ENCODE assay signal across 10 cellular contexts in genomic region chr6:131954775-131955107, GRCh38. TPM values are rescaled to one million over a fixed set of nuclear protein-coding genes. Genes with fewer than 3 reads are reported as not detected.
DNase-seq lines count a peak whose midpoint lies in the region; TF ChIP-seq lines count a peak whose summit lies in the region.
"Had no signal": no experiment of that assay in that cellular context is flagged by ENCODE, and none has a peak within 500 bp of the region (broad histone marks: within the 10 kb centered on the region; RNA-seq: fewer than 3 reads in every experiment).

No MANE protein-coding gene starts in this region.

- no peak overlapping the region for H3K56ac ChIP-seq in mesendoderm (ENCODE audit: low read length)

- H2BK15ac ChIP-seq in mesendoderm (replicated peaks; ENCODE audit: low read depth), result peak overlapping the region; percentile 2

- TF ChIP-seq POLR2A in uterus (IDR thresholded peaks at IDR 0.05), result no peak

- peaks cover 5% of the 10 kb centered on the region for H3K79me2 ChIP-seq in mesendoderm (ENCODE audit: control insufficient read depth, insufficient read depth, low read length)

- TF ChIP-seq CTCF in cardiac muscle cell (IDR thresholded peaks at IDR 0.05; ENCODE audit: low read depth, low read length) (no peak), colonic mucosa (IDR thresholded peaks at IDR 0.05) (no peak), uterus (IDR thresholded peaks at IDR 0.05) (no peak)

- no peak overlapping the region for H4K8ac ChIP-seq in mesendoderm (ENCODE audit: low read depth, low read length)

- H2BK5ac ChIP-seq in mesendoderm (ENCODE audit: low read length), result no peak overlapping the region

- peak overlapping the region; percentile 64 for H3K18ac ChIP-seq in mesendoderm (ENCODE audit: low read length)

- WGBS in mesendoderm (ENCODE audit: extremely low coverage, insufficient coverage, low lambda C conversion rate), result no CpG with 5 or more reads among the region's 7 CpGs

- no peaks in the 10 kb centered on the region for H3K36me3 ChIP-seq in cardiac muscle cell
- H3K36me3 ChIP-seq in colonic mucosa, result no peaks in the 10 kb centered on the region
- no peaks in the 10 kb centered on the region for H3K36me3 ChIP-seq in mesendoderm (ENCODE audit: control insufficient read depth, insufficient read depth, low read length)
- no peaks in the 10 kb centered on the region for H3K36me3 ChIP-seq in uterus
- peaks cover 4% of the 10 kb centered on the region for H3K36me3 ChIP-seq in HAP-1 (replicated peaks)

- H3K4me3 ChIP-seq in cardiac muscle cell, result no peak overlapping the region
- H3K4me3 ChIP-seq in colonic mucosa, result no peak overlapping the region
- no peak overlapping the region for H3K4me3 ChIP-seq in mesendoderm (ENCODE audit: low read length)
- peak overlapping the region; percentile 1 to 10 for H3K4me3 ChIP-seq in uterus
- no peak overlapping the region for H3K4me3 ChIP-seq in HAP-1

- DNase-seq in cardiac muscle cell (ENCODE audit: low read depth in 1 of 2, low spot score in 1 of 2), result peak; percentile 75 to 99
- DNase-seq in cardiac septum (ENCODE audit: low spot score), result no peak
- DNase-seq in colonic mucosa, result peak; percentile 83
- DNase-seq in mesendoderm, result peak; percentile 68
- peak; percentile 28 to 59 for DNase-seq in uterus
- no peak for DNase-seq in HAP-1 (ENCODE audit: low spot score in 2 of 2)
- DNase-seq in OCI-M2 (lab: John Stamatoyannopoulos, UW; ENCODE audit: unreplicated experiment), result no peak
- no peak for DNase-seq in stimulated activated CD4-positive, alpha-beta T cell treated with anti-CD3 and anti-CD28 coated beads, Interleukin-2, amount 100 ng/mL, for 24 hours
- DNase-seq: activated naive CD4-positive, alpha-beta T cell treated with Interleukin-2 at 50 U/mL for 16 hours; NCI-H2029 treated with DMSO at 0.1 percent for 48 hours had no signal

- in situ Hi-C loops in HAP-1 (cut with MboI; ENCODE audit: low sequenced_read_pairs), result no loop called here

- H3K9ac ChIP-seq in colonic mucosa (ENCODE audit: low read depth in 2 of 2, low read length in 2 of 2) (no peak overlapping the region), mesendoderm (ENCODE audit: low read length) (no peak overlapping the region)

- no peak overlapping the region for H2AK5ac ChIP-seq in mesendoderm (ENCODE audit: low read length)

- H3K4me2 ChIP-seq in mesendoderm (ENCODE audit: low read length), result no peak overlapping the region

- intact Hi-C loops in cardiac septum (cut with DNase I) (loop anchor here (5.0 kb wide), 1 partner anchor 208 kb away; no protein-coding TSS in a partner anchor), colonic mucosa (cut with DNase I) (no loop called here), uterus (cut with DNase I; ENCODE audit: low total_unique reads) (no loop called here)

- H3K23ac ChIP-seq in mesendoderm (ENCODE audit: low read length), result no peak overlapping the region

- peak overlapping the region; percentile 75 for H3K4ac ChIP-seq in mesendoderm (ENCODE audit: low read depth, low read length)

- H3K9me3 ChIP-seq in cardiac muscle cell (ENCODE audit: low read depth), result no peaks in the 10 kb centered on the region
- H3K9me3 ChIP-seq in colonic mucosa, result no peaks in the 10 kb centered on the region
- H3K9me3 ChIP-seq in uterus, result no peaks in the 10 kb centered on the region
- H3K9me3 ChIP-seq in HAP-1, result no peaks in the 10 kb centered on the region

- H3K27me3 ChIP-seq in cardiac muscle cell (no peaks in the 10 kb centered on the region), colonic mucosa (no peaks in the 10 kb centered on the region), mesendoderm (ENCODE audit: insufficient read depth, low read length, poor library complexity) (no peaks in the 10 kb centered on the region), uterus (no peaks in the 10 kb centered on the region), HAP-1 (ENCODE audit: low read depth) (no peaks in the 10 kb centered on the region)

- H3K79me1 ChIP-seq in mesendoderm (ENCODE audit: low read length), result no peaks in the 10 kb centered on the region

- H4K5ac ChIP-seq in mesendoderm (ENCODE audit: low read length), result no peak overlapping the region

- H3K4me1 ChIP-seq in cardiac muscle cell (ENCODE audit: low read depth) (peaks cover 18% of the 10 kb centered on the region), colonic mucosa (peaks cover 3% of the 10 kb centered on the region), mesendoderm (ENCODE audit: control insufficient read depth, low read depth, low read length) (peaks cover 11% of the 10 kb centered on the region), uterus (no peaks in the 10 kb centered on the region), HAP-1 (peaks cover 17% of the 10 kb centered on the region)

- no peak overlapping the region for H2BK120ac ChIP-seq in mesendoderm (ENCODE audit: low read depth, low read length)

- peak overlapping the region; percentile 89 for H3K27ac ChIP-seq in cardiac muscle cell
- peak overlapping the region; percentile 30 for H3K27ac ChIP-seq in colonic mucosa
- H3K27ac ChIP-seq in mesendoderm (ENCODE audit: low read depth, low read length), result no peak overlapping the region
- peak overlapping the region; percentile 33 to 99 for H3K27ac ChIP-seq in uterus

RNA-seq across cellular contexts. Expression of gene CCN2, which starts 3.6 kb away (rescaled TPM):
- total RNA-seq in cardiac muscle cell, result 17.2 and 20.1 TPM in 2 replicates
- 44.3 and 48.1 TPM in 2 replicates for polyA plus RNA-seq in cardiac muscle cell
- total RNA-seq in cardiac septum, result 76.5 TPM
- 100 to 1,000 TPM in 1 of 2 donors, 10 to 100 TPM in 1; 19.4 to 115 TPM for total RNA-seq in colonic mucosa
- polyA plus RNA-seq in mesendoderm (2013, experiment 1 of 2), result 267 TPM
- 258 TPM for polyA plus RNA-seq in mesendoderm (2013, experiment 2 of 2)
- 100 to 1,000 TPM; 104 to 254 (median 202) TPM for total RNA-seq in uterus

Comparison
In these comparisons a context has a peak if more than half of its experiments do, and no peak if none do; other contexts are left out.
1. DNase-seq: peak in cardiac muscle cell (2 of 2), colonic mucosa (single experiment), mesendoderm (single experiment) and uterus (2 of 2); none in cardiac septum (single experiment), HAP-1 (0 of 2), OCI-M2 (single experiment) and stimulated activated CD4-positive, alpha-beta T cell treated with anti-CD3 and anti-CD28 coated beads, Interleukin-2, amount 100 ng/mL, for 24 hours (0 of 2).
2. H3K4me3 ChIP-seq: peak in uterus (2 of 2); none in cardiac muscle cell (single experiment), colonic mucosa (single experiment), mesendoderm (single experiment) and HAP-1 (single experiment).